23 cellular contexts compared by ENCODE assay signal in genomic region chr5:3845249-3845648, GRCh38.
DNase-seq lines count a peak whose midpoint lies in the region; ATAC-seq, FAIRE-seq and TF ChIP-seq lines count a peak whose summit lies in the region.
"Had no signal": no experiment of that assay in that cellular context is flagged by ENCODE, and none has a peak within 500 bp of the region (broad histone marks: within the 10 kb centered on the region; RNA-seq: fewer than 3 reads in every experiment).

No MANE protein-coding gene starts in this region.

- no peaks in the 10 kb centered on the region for H4K20me1 ChIP-seq in PC-3 (ENCODE audit: low read length)
- H4K20me1 ChIP-seq: BLaER1 treated with 17β-estradiol and CSF1 and Interleukin-3, amounts not matched to agents 10 nM and 100 nM had no signal

- no peak overlapping the region for H3K9ac ChIP-seq in PC-3 (ENCODE audit: low read length)
- H3K9ac ChIP-seq: BLaER1 treated with 17β-estradiol and CSF1 and Interleukin-3, amounts not matched to agents 10 nM and 100 nM had no signal

- POLR2A ChIA-PET in PC-3 (lab: Charles Lee; ENCODE audit: unreplicated experiment), result no interaction called here

- no peak overlapping the region for H3K4me2 ChIP-seq in PC-3 (ENCODE audit: low read length)

- no peak for FAIRE-seq in bronchial epithelial cell (lab: Jason Lieb, UNC)
- FAIRE-seq: GM12892, GM18507 had no signal

- no peaks in the 10 kb centered on the region for H3K27me3 ChIP-seq in bronchial epithelial cell (ENCODE audit: control insufficient read depth, insufficient read depth, low read length)
- no peaks in the 10 kb centered on the region for H3K27me3 ChIP-seq in PC-3 (ENCODE audit: low read length)
- H3K27me3 ChIP-seq: BLaER1 treated with 17β-estradiol and CSF1 and Interleukin-3, amounts not matched to agents 10 nM and 100 nM had no signal

- H2AFZ ChIP-seq in PC-3 (ENCODE audit: low read length), result no peak overlapping the region

- no peak for ATAC-seq in PC-3
- ATAC-seq: CD8-positive, alpha-beta T cell had no signal

- BruUV-seq in PC-3 (replicated peaks; lab: Mats Ljungman, UMichigan), result no TSS peak

- H3K4me3 ChIP-seq in bronchial epithelial cell (ENCODE audit: low read depth, low read length), result no peak overlapping the region
- H3K4me3 ChIP-seq in PC-3 (ENCODE audit: low read length), result no peak overlapping the region

- H3K36me3 ChIP-seq in bronchial epithelial cell (ENCODE audit: control insufficient read depth, insufficient read depth, low read length), result no peaks in the 10 kb centered on the region
- H3K36me3 ChIP-seq in PC-3 (ENCODE audit: low read depth, low read length), result no peaks in the 10 kb centered on the region

- no peak for TF ChIP-seq CTCF in bronchial epithelial cell (IDR thresholded peaks at IDR 0.05; ENCODE audit: insufficient read depth, low read length, severe bottlenecking)
- TF ChIP-seq CTCF in PC-3 (conservative IDR thresholded peaks at IDR 0.05; ENCODE audit: low read depth, low read length), result no peak

- CTCF ChIA-PET in PC-3 (lab: Charles Lee), result no interaction called here

- DNase-seq in H4 (ENCODE audit: low spot score) (peak; percentile 41), MV-4-11 (lab: John Stamatoyannopoulos, UW) (peak; percentile 72), bronchial epithelial cell (ENCODE audit: low read depth) (peak; percentile 60), renal cortical epithelial cell (ENCODE audit: low read depth) (peak; percentile 66), HCEC 1CT (no peak), PC-3 (no peak), RKO (ENCODE audit: low spot score) (no peak)
- DNase-seq: CD8-positive, alpha-beta T cell; DMS53; GOT3; HFFc6; IMR-90; Karpas-422; MM.1S; NCI-H1694 treated with DMSO at 0.1 percent for 48 hours; NCI-H2107; NCI-H2227 treated with DMSO at 0.1 percent for 48 hours; NCI-H524; NCI-H82 had no signal

- no peaks in the 10 kb centered on the region for H3K4me1 ChIP-seq in PC-3 (ENCODE audit: insufficient read depth, low read length)

- no peaks in the 10 kb centered on the region for H3K79me2 ChIP-seq in PC-3 (ENCODE audit: low read length)

- no peaks in the 10 kb centered on the region for H3K9me2 ChIP-seq in PC-3 (replicated peaks; ENCODE audit: low read length)

- intact Hi-C loops in PC-3 (cut with micrococcal nuclease), result no loop called here

- no peaks in the 10 kb centered on the region for H3F3A ChIP-seq in PC-3 (ENCODE audit: low read length, unreplicated experiment)

- 0 out of 2 replicates have a peak, but pooled peaks cover 18% of the 10 kb centered on the region for H3K9me3 ChIP-seq in PC-3 (ENCODE audit: low read length)

- no peak overlapping the region for H3K27ac ChIP-seq in PC-3 (ENCODE audit: low read length)
- H3K27ac ChIP-seq: BLaER1 treated with 17β-estradiol and CSF1 and Interleukin-3, amounts not matched to agents 10 nM and 100 nM; RWPE1 had no signal

Comparison
In these comparisons a context has a peak if more than half of its experiments do, and no peak if none do; other contexts are left out.
1. DNase-seq: peak in H4 (single experiment), MV-4-11 (single experiment), bronchial epithelial cell (single experiment) and renal cortical epithelial cell (single experiment); none in HCEC 1CT (single experiment), PC-3 (single experiment) and RKO (single experiment).